ENCODE assay signal across 1 cellular context in genomic region chr7:32179567-32179966, GRCh38.
TF ChIP-seq lines count a peak whose summit lies in the region.

No MANE protein-coding gene starts in this region.

TF ChIP-seq in GM23338, 12 proteins besides CTCF, POLR2A, EP300 and RAD21 (continued from another document):
- TF ChIP-seq, protein P1, sequence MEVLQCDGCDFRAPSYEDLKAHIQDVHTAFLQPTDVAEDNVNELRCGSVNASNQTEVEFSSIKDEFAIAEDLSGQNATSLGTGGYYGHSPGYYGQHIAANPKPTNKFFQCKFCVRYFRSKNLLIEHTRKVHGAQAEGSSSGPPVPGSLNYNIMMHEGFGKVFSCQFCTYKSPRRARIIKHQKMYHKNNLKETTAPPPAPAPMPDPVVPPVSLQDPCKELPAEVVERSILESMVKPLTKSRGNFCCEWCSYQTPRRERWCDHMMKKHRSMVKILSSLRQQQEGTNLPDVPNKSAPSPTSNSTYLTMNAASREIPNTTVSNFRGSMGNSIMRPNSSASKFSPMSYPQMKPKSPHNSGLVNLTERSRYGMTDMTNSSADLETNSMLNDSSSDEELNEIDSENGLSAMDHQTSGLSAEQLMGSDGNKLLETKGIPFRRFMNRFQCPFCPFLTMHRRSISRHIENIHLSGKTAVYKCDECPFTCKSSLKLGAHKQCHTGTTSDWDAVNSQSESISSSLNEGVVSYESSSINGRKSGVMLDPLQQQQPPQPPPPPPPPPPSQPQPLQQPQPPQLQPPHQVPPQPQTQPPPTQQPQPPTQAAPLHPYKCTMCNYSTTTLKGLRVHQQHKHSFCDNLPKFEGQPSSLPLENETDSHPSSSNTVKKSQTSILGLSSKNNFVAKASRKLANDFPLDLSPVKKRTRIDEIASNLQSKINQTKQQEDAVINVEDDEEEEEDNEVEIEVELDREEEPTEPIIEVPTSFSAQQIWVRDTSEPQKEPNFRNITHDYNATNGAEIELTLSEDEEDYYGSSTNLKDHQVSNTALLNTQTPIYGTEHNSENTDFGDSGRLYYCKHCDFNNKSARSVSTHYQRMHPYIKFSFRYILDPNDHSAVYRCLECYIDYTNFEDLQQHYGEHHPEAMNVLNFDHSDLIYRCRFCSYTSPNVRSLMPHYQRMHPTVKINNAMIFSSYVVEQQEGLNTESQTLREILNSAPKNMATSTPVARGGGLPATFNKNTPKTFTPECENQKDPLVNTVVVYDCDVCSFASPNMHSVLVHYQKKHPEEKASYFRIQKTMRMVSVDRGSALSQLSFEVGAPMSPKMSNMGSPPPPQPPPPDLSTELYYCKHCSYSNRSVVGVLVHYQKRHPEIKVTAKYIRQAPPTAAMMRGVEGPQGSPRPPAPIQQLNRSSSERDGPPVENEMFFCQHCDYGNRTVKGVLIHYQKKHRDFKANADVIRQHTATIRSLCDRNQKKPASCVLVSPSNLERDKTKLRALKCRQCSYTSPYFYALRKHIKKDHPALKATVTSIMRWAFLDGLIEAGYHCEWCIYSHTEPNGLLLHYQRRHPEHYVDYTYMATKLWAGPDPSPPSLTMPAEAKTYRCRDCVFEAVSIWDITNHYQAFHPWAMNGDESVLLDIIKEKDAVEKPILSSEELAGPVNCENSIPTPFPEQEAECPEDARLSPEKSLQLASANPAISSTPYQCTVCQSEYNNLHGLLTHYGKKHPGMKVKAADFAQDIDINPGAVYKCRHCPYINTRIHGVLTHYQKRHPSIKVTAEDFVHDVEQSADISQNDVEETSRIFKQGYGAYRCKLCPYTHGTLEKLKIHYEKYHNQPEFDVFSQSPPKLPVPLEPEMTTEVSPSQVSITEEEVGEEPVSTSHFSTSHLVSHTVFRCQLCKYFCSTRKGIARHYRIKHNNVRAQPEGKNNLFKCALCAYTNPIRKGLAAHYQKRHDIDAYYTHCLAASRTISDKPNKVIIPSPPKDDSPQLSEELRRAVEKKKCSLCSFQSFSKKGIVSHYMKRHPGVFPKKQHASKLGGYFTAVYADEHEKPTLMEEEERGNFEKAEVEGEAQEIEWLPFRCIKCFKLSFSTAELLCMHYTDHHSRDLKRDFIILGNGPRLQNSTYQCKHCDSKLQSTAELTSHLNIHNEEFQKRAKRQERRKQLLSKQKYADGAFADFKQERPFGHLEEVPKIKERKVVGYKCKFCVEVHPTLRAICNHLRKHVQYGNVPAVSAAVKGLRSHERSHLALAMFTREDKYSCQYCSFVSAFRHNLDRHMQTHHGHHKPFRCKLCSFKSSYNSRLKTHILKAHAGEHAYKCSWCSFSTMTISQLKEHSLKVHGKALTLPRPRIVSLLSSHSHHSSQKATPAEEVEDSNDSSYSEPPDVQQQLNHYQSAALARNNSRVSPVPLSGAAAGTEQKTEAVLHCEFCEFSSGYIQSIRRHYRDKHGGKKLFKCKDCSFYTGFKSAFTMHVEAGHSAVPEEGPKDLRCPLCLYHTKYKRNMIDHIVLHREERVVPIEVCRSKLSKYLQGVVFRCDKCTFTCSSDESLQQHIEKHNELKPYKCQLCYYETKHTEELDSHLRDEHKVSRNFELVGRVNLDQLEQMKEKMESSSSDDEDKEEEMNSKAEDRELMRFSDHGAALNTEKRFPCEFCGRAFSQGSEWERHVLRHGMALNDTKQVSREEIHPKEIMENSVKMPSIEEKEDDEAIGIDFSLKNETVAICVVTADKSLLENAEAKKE (CRISPR knock-in tag; IDR thresholded peaks at IDR 0.05): no peak
- TF ChIP-seq NANOG (IDR thresholded peaks at IDR 0.05; ENCODE audit: borderline replicate concordance) (no peak), EZH2phosphoT487 (IDR thresholded peaks at IDR 0.05; ENCODE audit: unreplicated experiment) (no peak), JUNB (IDR thresholded peaks at IDR 0.05; ENCODE audit: unreplicated experiment) (no peak), ZNF331 (CRISPR knock-in tag; IDR thresholded peaks at IDR 0.05; ENCODE audit: low read depth) (no peak)
- TF ChIP-seq, protein P2, sequence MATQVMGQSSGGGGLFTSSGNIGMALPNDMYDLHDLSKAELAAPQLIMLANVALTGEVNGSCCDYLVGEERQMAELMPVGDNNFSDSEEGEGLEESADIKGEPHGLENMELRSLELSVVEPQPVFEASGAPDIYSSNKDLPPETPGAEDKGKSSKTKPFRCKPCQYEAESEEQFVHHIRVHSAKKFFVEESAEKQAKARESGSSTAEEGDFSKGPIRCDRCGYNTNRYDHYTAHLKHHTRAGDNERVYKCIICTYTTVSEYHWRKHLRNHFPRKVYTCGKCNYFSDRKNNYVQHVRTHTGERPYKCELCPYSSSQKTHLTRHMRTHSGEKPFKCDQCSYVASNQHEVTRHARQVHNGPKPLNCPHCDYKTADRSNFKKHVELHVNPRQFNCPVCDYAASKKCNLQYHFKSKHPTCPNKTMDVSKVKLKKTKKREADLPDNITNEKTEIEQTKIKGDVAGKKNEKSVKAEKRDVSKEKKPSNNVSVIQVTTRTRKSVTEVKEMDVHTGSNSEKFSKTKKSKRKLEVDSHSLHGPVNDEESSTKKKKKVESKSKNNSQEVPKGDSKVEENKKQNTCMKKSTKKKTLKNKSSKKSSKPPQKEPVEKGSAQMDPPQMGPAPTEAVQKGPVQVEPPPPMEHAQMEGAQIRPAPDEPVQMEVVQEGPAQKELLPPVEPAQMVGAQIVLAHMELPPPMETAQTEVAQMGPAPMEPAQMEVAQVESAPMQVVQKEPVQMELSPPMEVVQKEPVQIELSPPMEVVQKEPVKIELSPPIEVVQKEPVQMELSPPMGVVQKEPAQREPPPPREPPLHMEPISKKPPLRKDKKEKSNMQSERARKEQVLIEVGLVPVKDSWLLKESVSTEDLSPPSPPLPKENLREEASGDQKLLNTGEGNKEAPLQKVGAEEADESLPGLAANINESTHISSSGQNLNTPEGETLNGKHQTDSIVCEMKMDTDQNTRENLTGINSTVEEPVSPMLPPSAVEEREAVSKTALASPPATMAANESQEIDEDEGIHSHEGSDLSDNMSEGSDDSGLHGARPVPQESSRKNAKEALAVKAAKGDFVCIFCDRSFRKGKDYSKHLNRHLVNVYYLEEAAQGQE (IDR thresholded peaks at IDR 0.05; ENCODE audit: unreplicated experiment): no peak
